1 cellular context compared by ENCODE assay signal in the genomic region with DNA sequence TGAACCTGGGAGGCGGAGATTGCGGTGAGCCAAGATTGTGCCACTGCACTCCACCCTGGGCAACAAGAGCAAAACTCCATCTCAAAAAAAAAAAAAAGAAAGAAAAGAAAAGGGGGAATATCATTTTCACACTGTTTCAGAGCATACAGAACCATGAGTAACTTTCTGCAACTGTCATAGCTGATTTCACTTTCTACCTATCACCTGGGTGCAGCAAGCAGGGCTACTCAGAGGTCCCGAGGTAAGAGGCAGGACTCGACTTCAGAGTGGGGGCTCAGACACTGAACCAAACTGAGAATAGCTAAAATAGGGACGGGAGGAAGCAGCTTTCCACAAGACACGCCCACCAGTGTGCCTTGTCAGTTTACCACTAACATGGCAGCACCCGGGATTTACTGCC.
TF ChIP-seq lines count a peak whose summit lies in the region.

No MANE protein-coding gene starts in this region.

TF ChIP-seq in K562, 482 proteins besides CTCF, POLR2A, EP300 and RAD21:
- TF ChIP-seq JUNB (CRISPR knock-in tag; conservative IDR thresholded peaks at IDR 0.05) (no peak), ZNF436 (CRISPR knock-in tag; IDR thresholded peaks at IDR 0.05) (no peak)
TF ChIP-seq in K562: peak in this region for 0.
